In the genomic region with DNA sequence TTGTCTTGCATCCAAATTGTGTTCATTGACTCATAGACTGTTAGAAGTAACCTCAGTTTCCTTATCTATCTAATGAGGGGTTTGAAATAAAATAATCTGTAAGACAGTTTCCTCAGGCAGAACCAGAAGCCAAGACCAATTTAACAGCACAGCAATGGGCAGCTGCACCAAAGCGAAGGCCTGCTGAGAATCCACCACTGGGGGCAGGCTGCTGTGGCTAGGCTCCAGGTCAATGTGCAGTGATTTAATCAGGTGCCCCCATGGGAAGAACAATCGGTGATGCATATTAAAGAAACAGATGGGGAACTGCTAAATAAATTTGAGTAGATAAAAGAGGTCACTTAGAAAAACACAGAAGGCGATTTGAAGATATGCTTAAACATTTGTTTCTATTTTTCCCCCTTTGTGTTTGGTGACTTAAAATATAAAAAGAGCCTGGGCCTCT, we compare ENCODE assay signal across 9 cellular contexts. TPM values are rescaled to one million over a fixed set of nuclear protein-coding genes. Genes with fewer than 3 reads are reported as not detected.
A peak's percentile ranks its signal among the peaks of the same experiment; 100 is the strongest.
DNase-seq lines count a peak whose midpoint lies in the region; ATAC-seq and TF ChIP-seq lines count a peak whose summit lies in the region.
"Had no signal": no experiment of that assay in that cellular context is flagged by ENCODE, and none has a peak within 500 bp of the region (broad histone marks: within the 10 kb centered on the region; RNA-seq: fewer than 3 reads in every experiment).

No MANE protein-coding gene starts in this region.

- TF ChIP-seq CTCF in NB4 (IDR thresholded peaks at IDR 0.05; ENCODE audit: low read depth, low read length) (peak; percentile 42), neural crest cell (conservative IDR thresholded peaks at IDR 0.05) (peak; percentile 64)

- DNase-seq in GM03348 (ENCODE audit: low spot score): peak; percentile 27
- DNase-seq in NB4 (ENCODE audit: low read depth): peak; percentile 7
- peak; percentile 21 to 50 for DNase-seq in dermis microvascular lymphatic vessel endothelial cell (ENCODE audit: low read depth in 2 of 2)
- DNase-seq in neural crest cell (ENCODE audit: low read depth, low spot score): peak; percentile 24
- no peak for DNase-seq in activated naive CD4-positive, alpha-beta T cell treated with anti-CD3 and anti-CD28 coated beads, Interleukin-2, amount 50 U/mL, for 16 hours
- no peak for DNase-seq in stimulated activated effector memory CD8-positive, alpha-beta T cell treated with anti-CD3 and anti-CD28 coated beads, Interleukin-12 subunit alpha, Interleukin-12 subunit beta, amount 100 ng/mL, for 72 hours (ENCODE audit: low spot score in 2 of 2)
- DNase-seq in activated T-cell treated with anti-CD3 and anti-CD28 coated beads, Interleukin-2, amount 50 U/mL, for 48 hours: no peak
- DNase-seq in T1000 (lab: John Stamatoyannopoulos, UW): no peak

- no peak overlapping the region for H3K4me3 Mint-ChIP-seq in neural crest cell
- H3K4me3 Mint-ChIP-seq in stimulated activated effector memory CD8-positive, alpha-beta T cell treated with anti-CD3 and anti-CD28 coated beads, Interleukin-12 subunit alpha, Interleukin-12 subunit beta, amount 100 ng/mL, for 72 hours: no peak overlapping the region
- H3K4me3 Mint-ChIP-seq: brain had no signal

- H3K9me3 Mint-ChIP-seq in neural crest cell: no peaks in the 10 kb centered on the region
- no peaks in the 10 kb centered on the region for H3K9me3 Mint-ChIP-seq in stimulated activated effector memory CD8-positive, alpha-beta T cell treated with anti-CD3 and anti-CD28 coated beads, Interleukin-12 subunit alpha, Interleukin-12 subunit beta, amount 100 ng/mL, for 72 hours
- H3K9me3 Mint-ChIP-seq: brain had no signal

- peaks cover 3% of the 10 kb centered on the region for H3K36me3 Mint-ChIP-seq in neural crest cell (ENCODE audit: low read depth)
- peaks cover 24% of the 10 kb centered on the region for H3K36me3 Mint-ChIP-seq in stimulated activated effector memory CD8-positive, alpha-beta T cell treated with anti-CD3 and anti-CD28 coated beads, Interleukin-12 subunit alpha, Interleukin-12 subunit beta, amount 100 ng/mL, for 72 hours

- peaks cover 9% of the 10 kb centered on the region for H3K4me1 Mint-ChIP-seq in neural crest cell
- no peaks in the 10 kb centered on the region for H3K4me1 Mint-ChIP-seq in stimulated activated effector memory CD8-positive, alpha-beta T cell treated with anti-CD3 and anti-CD28 coated beads, Interleukin-12 subunit alpha, Interleukin-12 subunit beta, amount 100 ng/mL, for 72 hours

- no peak overlapping the region for H3K4me3 ChIP-seq in NB4 (ENCODE audit: low read depth, low read length)

- no peak overlapping the region for H3K27ac Mint-ChIP-seq in neural crest cell (ENCODE audit: unreplicated experiment)
- no peak overlapping the region for H3K27ac Mint-ChIP-seq in stimulated activated effector memory CD8-positive, alpha-beta T cell treated with anti-CD3 and anti-CD28 coated beads, Interleukin-12 subunit alpha, Interleukin-12 subunit beta, amount 100 ng/mL, for 72 hours

- no peak for ATAC-seq in stimulated activated effector memory CD8-positive, alpha-beta T cell treated with anti-CD3 and anti-CD28 coated beads, Interleukin-12 subunit alpha, Interleukin-12 subunit beta, amount 100 ng/mL, for 72 hours

- H3K27me3 Mint-ChIP-seq in neural crest cell (ENCODE audit: low read depth): no peaks in the 10 kb centered on the region

- TF ChIP-seq POLR2A in NB4 (IDR thresholded peaks at IDR 0.05; ENCODE audit: extremely low read depth, insufficient read length): no peak

RNA-seq across cellular contexts. Expression of a gene that starts 28.0 kb away (rescaled TPM):
- total RNA-seq in dermis microvascular lymphatic vessel endothelial cell (48.3 and 59.4 TPM in 2 replicates), neural crest cell (29.3 and 29.8 TPM in 2 replicates)

RNA-seq across cellular contexts. Expression of a gene that starts 50.0 kb away (rescaled TPM):
- total RNA-seq in dermis microvascular lymphatic vessel endothelial cell (19.1 and 37.3 TPM in 2 replicates), neural crest cell (17.4 and 18.9 TPM in 2 replicates)

Comparison
In these comparisons a context has a peak if more than half of its experiments do, and no peak if none do; other contexts are left out.
1. DNase-seq: peak in GM03348 (single experiment), NB4 (single experiment), dermis microvascular lymphatic vessel endothelial cell (2 of 2) and neural crest cell (single experiment); none in activated naive CD4-positive, alpha-beta T cell treated with anti-CD3 and anti-CD28 coated beads, Interleukin-2, amount 50 U/mL, for 16 hours (single experiment), stimulated activated effector memory CD8-positive, alpha-beta T cell treated with anti-CD3 and anti-CD28 coated beads, Interleukin-12 subunit alpha, Interleukin-12 subunit beta, amount 100 ng/mL, for 72 hours (0 of 2), activated T-cell treated with anti-CD3 and anti-CD28 coated beads, Interleukin-2, amount 50 U/mL, for 48 hours (0 of 2) and T1000 (single experiment).